ENCODE assay signal across 1 cellular context in genomic region chr5:435156-435790, GRCh38.
A peak's percentile ranks its signal among the peaks of the same experiment; 100 is the strongest.
TF ChIP-seq lines count a peak whose summit lies in the region.

No MANE protein-coding gene starts in this region.

TF ChIP-seq in GM12878, 131 proteins besides CTCF, POLR2A, EP300 and RAD21:
- no peak for TF ChIP-seq BHLHE40 (IDR thresholded peaks at IDR 0.05; ENCODE audit: borderline replicate concordance in 1 of 2, low read depth in 2 of 2, low read length in 1 of 2)
- TF ChIP-seq PML (IDR thresholded peaks at IDR 0.05; ENCODE audit: low read length): 0 out of 2 replicates have a peak, but pooled peaks have one; percentile 19
TF ChIP-seq in GM12878: peak in this region for 1.
